13 cellular contexts compared by ENCODE assay signal in genomic region chr19:40229484-40229883, GRCh38. TPM values are rescaled to one million over a fixed set of nuclear protein-coding genes. Genes with fewer than 3 reads are reported as not detected.
DNase-seq lines count a peak whose midpoint lies in the region; ATAC-seq and TF ChIP-seq lines count a peak whose summit lies in the region.
"Had no signal": no experiment of that assay in that cellular context is flagged by ENCODE, and none has a peak within 500 bp of the region (broad histone marks: within the 10 kb centered on the region; RNA-seq: fewer than 3 reads in every experiment).

No MANE protein-coding gene starts in this region.

- H3K36me3 ChIP-seq in SJCRH30 = no peaks in the 10 kb centered on the region
- H3K36me3 ChIP-seq in stomach = peaks cover 14 to 22% (median 21%) of the 10 kb centered on the region in 4 donors

- no peak overlapping the region for H3K4me3 ChIP-seq in SJCRH30
- no peak overlapping the region for H3K4me3 ChIP-seq in foreskin fibroblast (ENCODE audit: low read depth in 1 of 2, low read length in 2 of 2)
- H3K4me3 ChIP-seq in stomach = no peak overlapping the region

- intact Hi-C loops in stomach (cut with DNase I; ENCODE audit: low total_unique reads) = no loop called here

- ATAC-seq in HG03045 (IDR thresholded peaks at IDR 0.05; ENCODE audit: unreplicated experiment) = no peak
- ATAC-seq in HG03097 (IDR thresholded peaks at IDR 0.05; ENCODE audit: low FRiP score, unreplicated experiment) = no peak

- peak; percentile 47 for DNase-seq in stimulated activated CD4-positive, alpha-beta T cell treated with anti-CD3 and anti-CD28 coated beads, Interleukin-1b, Interleukin-23, amount 100 ng/mL, for 48 hours
- DNase-seq in stimulated activated CD4-positive, alpha-beta T cell treated with anti-CD3 and anti-CD28 coated beads, Interleukin-2, amount 100 ng/mL, for 48 hours = no peak
- DNase-seq in SJCRH30 = no peak
- DNase-seq in foreskin fibroblast = peak; percentile 35 to 55
- no peak for DNase-seq in stomach
- no peak for DNase-seq in T-helper 2 cell
- DNase-seq: islet precursor cell, NCI-H1105 treated with DMSO at 0.1 percent for 48 hours, nephron progenitor cell, small intestine, SW 1271 had no signal

- H3K9me3 ChIP-seq in SJCRH30 (replicated peaks) (no peaks in the 10 kb centered on the region), stomach (no peaks in the 10 kb centered on the region)

- TF ChIP-seq EP300 in stomach (IDR thresholded peaks at IDR 0.05) = no peak

- H3K4me1 ChIP-seq in SJCRH30 = peaks cover 12% of the 10 kb centered on the region
- peaks cover 13 to 33% (median 26%) of the 10 kb centered on the region in 4 donors for H3K4me1 ChIP-seq in stomach

- 0 out of 2 replicates have a peak, but pooled peaks cover 4% of the 10 kb centered on the region for H3K27me3 ChIP-seq in SJCRH30
- peaks cover 0 to 35% (median 25%) of the 10 kb centered on the region in 3 donors for H3K27me3 ChIP-seq in stomach

- no peak for TF ChIP-seq POLR2A in stomach (IDR thresholded peaks at IDR 0.05)

- peak overlapping the region; percentile 17; the same call in 1 of the 2 replicates for H3K27ac ChIP-seq in SJCRH30
- H3K27ac ChIP-seq in stomach = no peak overlapping the region

- WGBS in stomach, 5 donors = 34 to 52% (median 41%) methylated on average over 3 of the region's 3 CpGs

- TF ChIP-seq CTCF in foreskin fibroblast (IDR thresholded peaks at IDR 0.05; ENCODE audit: low read depth, low read length) (no peak), stomach (IDR thresholded peaks at IDR 0.05) (no peak)

RNA-seq across cellular contexts. Expression of gene CCNP, which starts 3.0 kb away (rescaled TPM):
- total RNA-seq in SJCRH30 (2014; rRNA removed; shearing (Covaris generic)) = 0.08 TPM in 1 of 2 replicates, not detected in the other
- not detected for total RNA-seq in stomach
- under 1 TPM in 2 of 3 donors, not detected in 1; 0.19 to 0.48 TPM for polyA plus RNA-seq in stomach

RNA-seq across cellular contexts. Expression of gene TTC9B, which starts 11.3 kb away (rescaled TPM):
- total RNA-seq in SJCRH30 (2014; rRNA removed; shearing (Covaris generic)) = not detected in 2 replicates
- under 1 TPM in 1 of 5 donors, not detected in 4; 0.37 TPM for total RNA-seq in stomach
- polyA plus RNA-seq in stomach = under 1 TPM in 1 of 3 donors, not detected in 2; 0.35 TPM

RNA-seq across cellular contexts. Expression of gene MAP3K10, which starts 38.3 kb away (rescaled TPM):
- total RNA-seq in SJCRH30 (2014; rRNA removed; shearing (Covaris generic)) = 9.5 and 10.1 TPM in 2 replicates
- total RNA-seq in stomach = 10 to 100 TPM in 4 of 5 donors, 1 to 10 TPM in 1; 8.8 to 34.5 (median 15.2) TPM
- polyA plus RNA-seq in stomach = 10 to 100 TPM in 1 of 3 donors, 1 to 10 TPM in 2; 5.2 to 18.3 (median 6.1) TPM

RNA-seq across cellular contexts. Expression of gene AKT2, which starts 55.7 kb away (rescaled TPM):
- 138 and 142 TPM in 2 replicates for total RNA-seq in SJCRH30 (2014; rRNA removed; shearing (Covaris generic))
- total RNA-seq in stomach = 100 to 1,000 TPM in 3 of 5 donors, 10 to 100 TPM in 2; 71.8 to 227 (median 104) TPM
- polyA plus RNA-seq in stomach = 10 to 100 TPM; 26.0 to 42.5 (median 37.6) TPM

Comparison
In these comparisons a context has a peak if more than half of its experiments do, and no peak if none do; other contexts are left out.
1. DNase-seq: peak in stimulated activated CD4-positive, alpha-beta T cell treated with anti-CD3 and anti-CD28 coated beads, Interleukin-1b, Interleukin-23, amount 100 ng/mL, for 48 hours (single experiment) and foreskin fibroblast (2 of 2); none in stimulated activated CD4-positive, alpha-beta T cell treated with anti-CD3 and anti-CD28 coated beads, Interleukin-2, amount 100 ng/mL, for 48 hours (0 of 2), SJCRH30 (0 of 2), stomach (single experiment) and T-helper 2 cell (0 of 5).